In genomic region chr14:64422006-64422405, GRCh38 we compare ENCODE assay signal across 2 cellular contexts.
A peak's percentile ranks its signal among the peaks of the same experiment; 100 is the strongest.
TF ChIP-seq lines count a peak whose summit lies in the region.

No MANE protein-coding gene starts in this region.

TF ChIP-seq in HepG2, 621 proteins besides CTCF, POLR2A, EP300 and RAD21:
- TF ChIP-seq MAFK (conservative IDR thresholded peaks at IDR 0.05 in 1 of 2, IDR thresholded peaks at IDR 0.05 in 1 of 2; ENCODE audit: low read length in 2 of 2) (peak; percentile 64 to 84), ZNF747 (CRISPR knock-in tag; IDR thresholded peaks at IDR 0.05; ENCODE audit: borderline replicate concordance) (no peak), ZNF572 (CRISPR knock-in tag; IDR thresholded peaks at IDR 0.05) (no peak), FOSL1 (CRISPR knock-in tag; IDR thresholded peaks at IDR 0.05; ENCODE audit: borderline replicate concordance) (no peak), SMAD9 (CRISPR knock-in tag; IDR thresholded peaks at IDR 0.05) (no peak), MXD4 (CRISPR knock-in tag; IDR thresholded peaks at IDR 0.05) (no peak), KDM2A (CRISPR knock-in tag; IDR thresholded peaks at IDR 0.05; ENCODE audit: borderline replicate concordance, low read depth) (no peak), MAFF (IDR thresholded peaks at IDR 0.05; ENCODE audit: low read depth, low read length) (peak; percentile 77)
- TF ChIP-seq, protein P1, sequence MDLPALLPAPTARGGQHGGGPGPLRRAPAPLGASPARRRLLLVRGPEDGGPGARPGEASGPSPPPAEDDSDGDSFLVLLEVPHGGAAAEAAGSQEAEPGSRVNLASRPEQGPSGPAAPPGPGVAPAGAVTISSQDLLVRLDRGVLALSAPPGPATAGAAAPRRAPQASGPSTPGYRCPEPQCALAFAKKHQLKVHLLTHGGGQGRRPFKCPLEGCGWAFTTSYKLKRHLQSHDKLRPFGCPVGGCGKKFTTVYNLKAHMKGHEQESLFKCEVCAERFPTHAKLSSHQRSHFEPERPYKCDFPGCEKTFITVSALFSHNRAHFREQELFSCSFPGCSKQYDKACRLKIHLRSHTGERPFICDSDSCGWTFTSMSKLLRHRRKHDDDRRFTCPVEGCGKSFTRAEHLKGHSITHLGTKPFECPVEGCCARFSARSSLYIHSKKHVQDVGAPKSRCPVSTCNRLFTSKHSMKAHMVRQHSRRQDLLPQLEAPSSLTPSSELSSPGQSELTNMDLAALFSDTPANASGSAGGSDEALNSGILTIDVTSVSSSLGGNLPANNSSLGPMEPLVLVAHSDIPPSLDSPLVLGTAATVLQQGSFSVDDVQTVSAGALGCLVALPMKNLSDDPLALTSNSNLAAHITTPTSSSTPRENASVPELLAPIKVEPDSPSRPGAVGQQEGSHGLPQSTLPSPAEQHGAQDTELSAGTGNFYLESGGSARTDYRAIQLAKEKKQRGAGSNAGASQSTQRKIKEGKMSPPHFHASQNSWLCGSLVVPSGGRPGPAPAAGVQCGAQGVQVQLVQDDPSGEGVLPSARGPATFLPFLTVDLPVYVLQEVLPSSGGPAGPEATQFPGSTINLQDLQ (CRISPR knock-in tag; IDR thresholded peaks at IDR 0.05): no peak
- TF ChIP-seq, protein P2, sequence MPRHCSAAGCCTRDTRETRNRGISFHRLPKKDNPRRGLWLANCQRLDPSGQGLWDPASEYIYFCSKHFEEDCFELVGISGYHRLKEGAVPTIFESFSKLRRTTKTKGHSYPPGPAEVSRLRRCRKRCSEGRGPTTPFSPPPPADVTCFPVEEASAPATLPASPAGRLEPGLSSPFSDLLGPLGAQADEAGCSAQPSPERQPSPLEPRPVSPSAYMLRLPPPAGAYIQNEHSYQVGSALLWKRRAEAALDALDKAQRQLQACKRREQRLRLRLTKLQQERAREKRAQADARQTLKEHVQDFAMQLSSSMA (CRISPR knock-in tag; IDR thresholded peaks at IDR 0.05): no peak

TF ChIP-seq in GM12878, 131 proteins besides CTCF, POLR2A, EP300 and RAD21:
- no peak for TF ChIP-seq ZNF24 (IDR thresholded peaks at IDR 0.05)
- no peak for TF ChIP-seq ZNF207 (IDR thresholded peaks at IDR 0.05; ENCODE audit: borderline replicate concordance)
- TF ChIP-seq ETV6 (conservative IDR thresholded peaks at IDR 0.05 in 1 of 2, IDR thresholded peaks at IDR 0.05 in 1 of 2; ENCODE audit: borderline replicate concordance in 1 of 2, low read depth in 1 of 2): no peak
- TF ChIP-seq TAF1 (IDR thresholded peaks at IDR 0.05; ENCODE audit: borderline replicate concordance, low read depth, low read length): no peak
- TF ChIP-seq SUPT20H (IDR thresholded peaks at IDR 0.05; ENCODE audit: borderline replicate concordance, control insufficient read depth, low read depth, low read length): no peak
- TF ChIP-seq TCF3 (IDR thresholded peaks at IDR 0.05; ENCODE audit: borderline replicate concordance, insufficient read depth, low read depth, low read length): no peak
- no peak for TF ChIP-seq EED (IDR thresholded peaks at IDR 0.05; ENCODE audit: low read depth)
- no peak for TF ChIP-seq MXI1 (IDR thresholded peaks at IDR 0.05; ENCODE audit: low read depth, low read length)
- no peak for TF ChIP-seq SMAD1 (IDR thresholded peaks at IDR 0.05; ENCODE audit: low read depth, partially characterized antibody)
- TF ChIP-seq BACH1 (IDR thresholded peaks at IDR 0.05; ENCODE audit: borderline replicate concordance): no peak
- TF ChIP-seq SUZ12 (IDR thresholded peaks at IDR 0.05; ENCODE audit: unreplicated experiment): no peak
- no peak for TF ChIP-seq RELA (IDR thresholded peaks at IDR 0.05; ENCODE audit: borderline replicate concordance, partially characterized antibody)
- TF ChIP-seq E4F1 (IDR thresholded peaks at IDR 0.05; ENCODE audit: borderline replicate concordance, partially characterized antibody): no peak
- no peak for TF ChIP-seq CBX5 (IDR thresholded peaks at IDR 0.05; ENCODE audit: low read depth)
- TF ChIP-seq CREM (IDR thresholded peaks at IDR 0.05; ENCODE audit: low read depth): no peak
- TF ChIP-seq ELK1 (IDR thresholded peaks at IDR 0.05; ENCODE audit: low read depth, low read length): no peak
- TF ChIP-seq, protein P3, sequence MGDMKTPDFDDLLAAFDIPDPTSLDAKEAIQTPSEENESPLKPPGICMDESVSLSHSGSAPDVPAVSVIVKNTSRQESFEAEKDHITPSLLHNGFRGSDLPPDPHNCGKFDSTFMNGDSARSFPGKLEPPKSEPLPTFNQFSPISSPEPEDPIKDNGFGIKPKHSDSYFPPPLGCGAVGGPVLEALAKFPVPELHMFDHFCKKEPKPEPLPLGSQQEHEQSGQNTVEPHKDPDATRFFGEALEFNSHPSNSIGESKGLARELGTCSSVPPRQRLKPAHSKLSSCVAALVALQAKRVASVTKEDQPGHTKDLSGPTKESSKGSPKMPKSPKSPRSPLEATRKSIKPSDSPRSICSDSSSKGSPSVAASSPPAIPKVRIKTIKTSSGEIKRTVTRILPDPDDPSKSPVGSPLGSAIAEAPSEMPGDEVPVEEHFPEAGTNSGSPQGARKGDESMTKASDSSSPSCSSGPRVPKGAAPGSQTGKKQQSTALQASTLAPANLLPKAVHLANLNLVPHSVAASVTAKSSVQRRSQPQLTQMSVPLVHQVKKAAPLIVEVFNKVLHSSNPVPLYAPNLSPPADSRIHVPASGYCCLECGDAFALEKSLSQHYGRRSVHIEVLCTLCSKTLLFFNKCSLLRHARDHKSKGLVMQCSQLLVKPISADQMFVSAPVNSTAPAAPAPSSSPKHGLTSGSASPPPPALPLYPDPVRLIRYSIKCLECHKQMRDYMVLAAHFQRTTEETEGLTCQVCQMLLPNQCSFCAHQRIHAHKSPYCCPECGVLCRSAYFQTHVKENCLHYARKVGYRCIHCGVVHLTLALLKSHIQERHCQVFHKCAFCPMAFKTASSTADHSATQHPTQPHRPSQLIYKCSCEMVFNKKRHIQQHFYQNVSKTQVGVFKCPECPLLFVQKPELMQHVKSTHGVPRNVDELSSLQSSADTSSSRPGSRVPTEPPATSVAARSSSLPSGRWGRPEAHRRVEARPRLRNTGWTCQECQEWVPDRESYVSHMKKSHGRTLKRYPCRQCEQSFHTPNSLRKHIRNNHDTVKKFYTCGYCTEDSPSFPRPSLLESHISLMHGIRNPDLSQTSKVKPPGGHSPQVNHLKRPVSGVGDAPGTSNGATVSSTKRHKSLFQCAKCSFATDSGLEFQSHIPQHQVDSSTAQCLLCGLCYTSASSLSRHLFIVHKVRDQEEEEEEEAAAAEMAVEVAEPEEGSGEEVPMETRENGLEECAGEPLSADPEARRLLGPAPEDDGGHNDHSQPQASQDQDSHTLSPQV (IDR thresholded peaks at IDR 0.05): no peak
- no peak for TF ChIP-seq FOS (IDR thresholded peaks at IDR 0.05; ENCODE audit: borderline replicate concordance, extremely low read depth, insufficient read length)
